ENCODE assay signal across 31 cellular contexts in the genomic region with DNA sequence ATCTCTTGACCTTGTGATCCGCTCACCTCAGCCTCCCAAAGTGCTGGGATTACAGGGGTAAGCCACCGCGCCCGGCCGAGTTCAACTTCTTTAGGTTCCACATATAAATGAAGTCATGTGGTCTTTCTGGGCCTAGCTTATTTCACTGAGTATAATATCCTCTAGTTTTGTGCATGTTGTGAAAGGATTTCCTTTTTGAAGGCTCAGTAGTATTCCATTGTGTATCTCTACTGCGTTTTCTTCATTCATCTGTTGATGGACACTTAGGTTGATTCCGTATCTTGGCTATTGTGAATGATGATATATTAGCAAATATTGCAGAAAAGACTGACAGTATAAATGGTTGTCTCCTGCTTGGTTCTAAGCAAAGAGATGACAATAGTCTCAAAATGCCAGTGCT. TPM values are rescaled to one million over a fixed set of nuclear protein-coding genes. Genes with fewer than 3 reads are reported as not detected.
DNase-seq lines count a peak whose midpoint lies in the region; ATAC-seq, FAIRE-seq and TF ChIP-seq lines count a peak whose summit lies in the region.
"Had no signal": no experiment of that assay in that cellular context is flagged by ENCODE, and none has a peak within 500 bp of the region (broad histone marks: within the 10 kb centered on the region; RNA-seq: fewer than 3 reads in every experiment).

No MANE protein-coding gene starts in this region.

- H3K4me2 ChIP-seq in K562 (ENCODE audit: insufficient read depth, low read length): no peak overlapping the region
- H3K4me2 ChIP-seq: A549; BLaER1; BLaER1 treated with 17β-estradiol and CSF1 and Interleukin-3, amounts not matched to agents 10 nM and 100 nM had no signal

- no peak for DNase-seq in K562 (ENCODE audit: extremely low read depth in 1 of 4, low spot score in 3 of 4)
- DNase-seq in RPMI8226: no peak
- no peak for DNase-seq in putamen (ENCODE audit: low spot score)
- DNase-seq: 8988T; ACHN; AML-193; BE2C; C1 segment of cervical spinal cord; Caco-2; Calu3; CD4-positive, alpha-beta memory T cell; CD4-positive, alpha-beta T cell; CD4-positive, CD25-positive, alpha-beta regulatory T cell; CD8-positive, alpha-beta memory T cell; CD8-positive, alpha-beta T cell; COR-L47; DMS 273 treated with DMSO at 0.1 percent for 48 hours; DMS153; DMS53; DMS79; DMS79 treated with DMSO at 0.1 percent for 48 hours; DND-41; EL had no signal

- no peak for TF ChIP-seq RAD21 in K562 (CRISPR knock-in tag; conservative IDR thresholded peaks at IDR 0.05 in 1 of 2, IDR thresholded peaks at IDR 0.05 in 1 of 2)

- H3K9me3 ChIP-seq in HEK293 (ENCODE audit: control insufficient read depth, insufficient read depth, low read depth, low read length) (no peaks in the 10 kb centered on the region), K562 (replicated peaks; ENCODE audit: control insufficient read depth, insufficient read depth, low read depth, low read length) (no peaks in the 10 kb centered on the region)
- H3K9me3 ChIP-seq: A549; BE2C; BLaER1; BLaER1 treated with 17β-estradiol and CSF1 and Interleukin-3, amounts not matched to agents 10 nM and 100 nM; Caco-2 had no signal

- intact Hi-C loops in K562 (cut with micrococcal nuclease): no loop called here

- POLR2A ChIA-PET in HEK293 (lab: Yijun Ruan, JAX): no interaction called here
- POLR2A ChIA-PET in K562 (lab: Yijun Ruan, JAX): no interaction called here

- no peak overlapping the region for H2AFZ ChIP-seq in K562 (ENCODE audit: low read depth, low read length)

- no peak overlapping the region for H3K9ac ChIP-seq in K562 (ENCODE audit: insufficient read depth in 1 of 2, low read depth in 2 of 2, low read length in 2 of 2)
- H3K9ac ChIP-seq: BLaER1; BLaER1 treated with 17β-estradiol and CSF1 and Interleukin-3, amounts not matched to agents 10 nM and 100 nM had no signal

- in situ Hi-C loops in K562 (cut with MboI): no loop called here

- no peak for TF ChIP-seq CTCF in HEK293 (tag by site-specific recombination; IDR thresholded peaks at IDR 0.05)
- TF ChIP-seq CTCF in K562 (IDR thresholded peaks at IDR 0.05 in 2 of 3, conservative IDR thresholded peaks at IDR 0.05 in 1 of 3; ENCODE audit: insufficient read depth in 2 of 3, low read depth in 1 of 3, low read length in 3 of 3): no peak

- no TSS peak for BruUV-seq in K562 (replicated peaks; lab: Mats Ljungman, UMichigan)

- H3K4me1 ChIP-seq in HEK293 (ENCODE audit: control insufficient read depth, insufficient read depth, low read length) (no peaks in the 10 kb centered on the region), K562 (replicated peaks in 1 of 2; ENCODE audit: control insufficient read depth in 2 of 2, insufficient read depth in 2 of 2, low read length in 2 of 2) (no peaks in the 10 kb centered on the region)
- H3K4me1 ChIP-seq: A549, BE2C, Caco-2 had no signal

- no peaks in the 10 kb centered on the region for H3K9me1 ChIP-seq in K562 (ENCODE audit: control insufficient read depth, insufficient read depth, low read length)

- H3K36me3 ChIP-seq in HEK293 (ENCODE audit: control insufficient read depth in 2 of 2, insufficient read depth in 1 of 2, low read length in 2 of 2) (peaks cover 20 to 51% of the 10 kb centered on the region in 2 experiments), K562 (ENCODE audit: control insufficient read depth, insufficient read depth, low read length) (peaks cover 68% of the 10 kb centered on the region)

- CTCF ChIA-PET in HEK293 (lab: Yijun Ruan, JAX): no interaction called here
- CTCF ChIA-PET in K562 (lab: Yijun Ruan, JAX; ENCODE audit: low intra/inter-chr PET ratio): no interaction called here

- FAIRE-seq in K562 (lab: Jason Lieb, UNC): no peak
- FAIRE-seq: A204.1, A549, D721Med had no signal

- no peaks in the 10 kb centered on the region for H3K79me2 ChIP-seq in K562 (ENCODE audit: control insufficient read depth, insufficient read depth, low read length)

- H4K20me1 ChIP-seq in K562 (replicated peaks; ENCODE audit: control insufficient read depth, insufficient read depth, low read length): no peaks in the 10 kb centered on the region
- H4K20me1 ChIP-seq: BLaER1 had no signal

- no peak overlapping the region for H3K4me3 ChIP-seq in HEK293 (ENCODE audit: low read depth, low read length)
- H3K4me3 ChIP-seq in K562: no peak overlapping the region
- H3K4me3 ChIP-seq: A549; BLaER1; BLaER1 treated with 17β-estradiol and CSF1 and Interleukin-3, amounts not matched to agents 10 nM and 100 nM had no signal

- ATAC-seq in K562: no peak
- ATAC-seq: A549; CD8-positive, alpha-beta T cell had no signal

- no peaks in the 10 kb centered on the region for H3K27me3 ChIP-seq in K562 (ENCODE audit: control insufficient read depth in 2 of 2, insufficient read depth in 2 of 2, low read length in 2 of 2)
- H3K27me3 ChIP-seq: BE2C; BLaER1; BLaER1 treated with 17β-estradiol and CSF1 and Interleukin-3, amounts not matched to agents 10 nM and 100 nM had no signal

- no peak for TF ChIP-seq EP300 in K562 (IDR thresholded peaks at IDR 0.05; ENCODE audit: low read length)

- 95% methylated on average over 7 of the region's 7 CpGs for WGBS in K562 (ENCODE audit: insufficient coverage, low coverage, missing lambda C conversion rate)

- no peak for TF ChIP-seq POLR2A in K562 (conservative IDR thresholded peaks at IDR 0.05)

- H3K27ac ChIP-seq in HEK293 (ENCODE audit: extremely low read depth, low read depth, low read length) (no peak overlapping the region), K562 (ENCODE audit: extremely low read depth, low read depth, low read length) (no peak overlapping the region)
- H3K27ac ChIP-seq: 22Rv1; A549; BLaER1; BLaER1 treated with 17β-estradiol and CSF1 and Interleukin-3, amounts not matched to agents 10 nM and 100 nM; C4-2B had no signal

TF ChIP-seq in HEK293, 187 proteins besides CTCF, POLR2A, EP300 and RAD21 (continues in another document):
- no peak for TF ChIP-seq SP2 (tag by site-specific recombination; IDR thresholded peaks at IDR 0.05)

TF ChIP-seq in K562, 482 proteins besides CTCF, POLR2A, EP300 and RAD21 (continues in another document):
- no peak for TF ChIP-seq PHF21A (IDR thresholded peaks at IDR 0.05; ENCODE audit: borderline replicate concordance, low read depth)

RNA-seq across cellular contexts. Expression of a gene that starts 20.1 kb away (rescaled TPM):
- 159 and 215 TPM in 2 replicates for total RNA-seq in K562 (2011; cell fraction: chromatin; rRNA removed; ENCODE audit: low replicate concordance)
- 89.5 and 89.9 TPM in 2 replicates for total RNA-seq in K562 (2011; cell fraction: nucleolus; rRNA removed)
- total RNA-seq in K562 (2011; cell fraction: nucleoplasm; rRNA removed): 111 and 132 TPM in 2 replicates
- total RNA-seq in K562 (2014; rRNA removed) (73.7 and 76.5 TPM in 2 replicates), K562 (2014; rRNA removed; fragmentation: Illumina TruSeq; extraction: Trizol) (54.1 and 56.9 TPM in 2 replicates), K562 (2015; rRNA removed; fragmentation: Illumina TruSeq; extraction: Trizol) (70.1 and 71.3 TPM in 2 replicates), K562 (2021) (61.9 and 71.6 TPM in 2 replicates)
- polyA plus RNA-seq in K562 (2011; rRNA removed) (23.1 and 33.2 TPM in 2 replicates), K562 (2014; fragmentation: Illumina TruSeq; extraction: Trizol) (79.3 and 83.2 TPM in 2 replicates), K562 (2014; fragmentation: Nextera tagmentation; extraction: Ambion mirVana) (10 to 100 TPM; 16.5 to 69.7 TPM), K562 (2014; rRNA removed) (46.7 and 52.3 TPM in 2 replicates)
- polyA plus RNA-seq in K562 (2011; cell fraction: cytosol; rRNA removed): 16.3 and 20.6 TPM in 2 replicates
- 243 and 275 TPM in 2 replicates for polyA plus RNA-seq in K562 (2011; cell fraction: nucleus; rRNA removed)
- polyA plus RNA-seq in K562 (2012): 63.5 and 64.9 TPM in 2 replicates
- polyA minus RNA-seq in K562 (2011; rRNA and poly(A)+ RNA removed): 21.7 and 24.7 TPM in 2 replicates
- 20.7 and 23.0 TPM in 2 replicates for polyA minus RNA-seq in K562 (2011; cell fraction: cytosol; rRNA and poly(A)+ RNA removed)
- polyA minus RNA-seq in K562 (2011; cell fraction: nucleus; rRNA and poly(A)+ RNA removed): 25.8 and 37.1 TPM in 2 replicates

RNA-seq across cellular contexts. Expression of a gene that starts 28.7 kb away (rescaled TPM):
- total RNA-seq in K562 (2011; cell fraction: chromatin; rRNA removed; ENCODE audit: low replicate concordance): 19.8 and 21.8 TPM in 2 replicates
- total RNA-seq in K562 (2011; cell fraction: nucleolus; rRNA removed): 15.5 and 15.8 TPM in 2 replicates
- 16.0 and 16.3 TPM in 2 replicates for total RNA-seq in K562 (2011; cell fraction: nucleoplasm; rRNA removed)
- 37.6 and 39.2 TPM in 2 replicates for total RNA-seq in K562 (2014; rRNA removed)
- 37.7 and 40.7 TPM in 2 replicates for total RNA-seq in K562 (2014; rRNA removed; fragmentation: Illumina TruSeq; extraction: Trizol)
- 37.6 and 42.7 TPM in 2 replicates for total RNA-seq in K562 (2015; rRNA removed; fragmentation: Illumina TruSeq; extraction: Trizol)
- total RNA-seq in K562 (2021): 35.0 and 37.1 TPM in 2 replicates
- polyA plus RNA-seq in K562 (2011; rRNA removed): 39.1 and 44.8 TPM in 2 replicates
- 27.8 and 35.1 TPM in 2 replicates for polyA plus RNA-seq in K562 (2011; cell fraction: cytosol; rRNA removed)
- 18.9 and 23.2 TPM in 2 replicates for polyA plus RNA-seq in K562 (2011; cell fraction: nucleus; rRNA removed)
- polyA plus RNA-seq in K562 (2012): 28.6 and 41.1 TPM in 2 replicates
- 38.5 and 41.8 TPM in 2 replicates for polyA plus RNA-seq in K562 (2014; fragmentation: Illumina TruSeq; extraction: Trizol)
- polyA plus RNA-seq in K562 (2014; fragmentation: Nextera tagmentation; extraction: Ambion mirVana): 10 to 100 TPM; 15.9 to 19.8 TPM
- 28.8 and 32.5 TPM in 2 replicates for polyA plus RNA-seq in K562 (2014; rRNA removed)
- 64.0 and 69.3 TPM in 2 replicates for polyA minus RNA-seq in K562 (2011; rRNA and poly(A)+ RNA removed)
- 29.9 and 37.6 TPM in 2 replicates for polyA minus RNA-seq in K562 (2011; cell fraction: cytosol; rRNA and poly(A)+ RNA removed)
- 6.7 and 13.0 TPM in 2 replicates for polyA minus RNA-seq in K562 (2011; cell fraction: nucleus; rRNA and poly(A)+ RNA removed)

RNA-seq across cellular contexts. Expression of a gene that starts 55.2 kb away (rescaled TPM):
- total RNA-seq in K562 (2011; cell fraction: chromatin; rRNA removed; ENCODE audit: low replicate concordance): 27.2 and 83.8 TPM in 2 replicates
- total RNA-seq in K562 (2011; cell fraction: nucleolus; rRNA removed): 70.3 and 82.2 TPM in 2 replicates
- 35.6 and 47.3 TPM in 2 replicates for total RNA-seq in K562 (2011; cell fraction: nucleoplasm; rRNA removed)
- total RNA-seq in K562 (2014; rRNA removed) (18.0 and 20.6 TPM in 2 replicates), K562 (2014; rRNA removed; fragmentation: Illumina TruSeq; extraction: Trizol) (4.2 and 5.0 TPM in 2 replicates), K562 (2015; rRNA removed; fragmentation: Illumina TruSeq; extraction: Trizol) (18.3 and 19.0 TPM in 2 replicates), K562 (2021) (22.2 and 24.0 TPM in 2 replicates)
- polyA plus RNA-seq in K562 (2011; rRNA removed) (18.8 and 39.4 TPM in 2 replicates), K562 (2014; fragmentation: Illumina TruSeq; extraction: Trizol) (10.5 and 14.0 TPM in 2 replicates), K562 (2014; fragmentation: Nextera tagmentation; extraction: Ambion mirVana) (1 to 10 TPM in 1 of 2 experiments, under 1 TPM in 1; 0.75 to 1.3 TPM), K562 (2014; rRNA removed) (21.9 and 26.4 TPM in 2 replicates)
- 55.2 and 92.4 TPM in 2 replicates for polyA plus RNA-seq in K562 (2011; cell fraction: cytosol; rRNA removed)
- 56.0 and 58.6 TPM in 2 replicates for polyA plus RNA-seq in K562 (2011; cell fraction: nucleus; rRNA removed)
- polyA plus RNA-seq in K562 (2012): 25.6 and 35.2 TPM in 2 replicates
- 10.7 and 11.9 TPM in 2 replicates for polyA minus RNA-seq in K562 (2011; rRNA and poly(A)+ RNA removed)
- 15.5 and 37.0 TPM in 2 replicates for polyA minus RNA-seq in K562 (2011; cell fraction: cytosol; rRNA and poly(A)+ RNA removed)
- 16.7 and 23.5 TPM in 2 replicates for polyA minus RNA-seq in K562 (2011; cell fraction: nucleus; rRNA and poly(A)+ RNA removed)
- polyA plus RNA-seq: CD4-positive, CD25-positive, alpha-beta regulatory T cell had no signal
